ENCODE assay signal across 8 cellular contexts in the genomic region with DNA sequence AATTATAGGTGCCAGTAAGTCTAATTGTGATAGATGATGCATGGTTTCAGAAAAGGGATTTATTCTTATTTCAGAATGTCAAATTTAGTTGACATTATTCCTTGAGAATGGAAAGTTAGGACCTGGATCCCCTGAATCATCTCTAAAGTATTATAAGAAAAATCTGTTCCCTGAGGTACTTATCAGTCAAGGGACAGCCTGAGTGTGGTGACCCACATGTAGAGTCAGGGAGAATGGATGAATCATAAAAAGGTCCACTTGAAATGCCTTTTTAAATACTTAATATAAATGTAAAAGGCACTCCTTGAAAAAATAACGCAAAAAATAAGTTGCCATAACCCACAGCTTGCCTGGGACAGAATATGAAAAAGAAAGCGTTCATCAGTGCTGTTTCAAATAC.
"Had no signal": no experiment of that assay in that cellular context is flagged by ENCODE, and none has a peak within 500 bp of the region (broad histone marks: within the 10 kb centered on the region; RNA-seq: fewer than 3 reads in every experiment).

No MANE protein-coding gene starts in this region.

- DNase-seq: H9, HCEC 1CT, IMR-90 had no signal

- H3K4me3 ChIP-seq: GM23338, K562 had no signal

- H3K9me3 Mint-ChIP-seq: GM23338 had no signal

- H3K4me1 Mint-ChIP-seq: GM23338, H9 had no signal

- H2AFZ ChIP-seq: GM23338 had no signal

- H3K4me3 Mint-ChIP-seq: GM23338, H9 had no signal

- H3K27ac Mint-ChIP-seq: GM23338, H9 had no signal

- ATAC-seq: GM23338, K562 had no signal

- H3K4me2 ChIP-seq: GM23338 had no signal

- FAIRE-seq: H1, H54, HTR-8/SVneo, K562 had no signal
